ENCODE assay signal across 8 cellular contexts in the genomic region with DNA sequence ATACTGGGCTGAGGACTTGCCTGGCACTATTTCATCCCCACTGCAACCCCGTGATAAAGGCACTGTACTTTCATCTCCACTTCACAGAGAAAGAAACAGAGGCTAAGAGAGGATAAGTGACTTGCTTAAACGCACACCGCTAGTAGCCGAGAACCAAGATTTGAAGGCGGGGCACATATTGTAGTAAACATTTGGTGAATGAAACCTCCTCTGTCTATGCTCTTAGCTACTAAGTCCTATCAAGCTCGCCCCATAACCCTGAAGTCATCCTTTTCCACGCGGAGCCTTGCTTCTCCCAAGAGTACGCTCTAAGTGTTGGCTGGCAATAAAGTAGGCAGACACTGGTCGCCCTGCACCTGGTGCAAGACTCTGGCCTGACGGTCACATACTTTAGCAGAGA. TPM values are rescaled to one million over a fixed set of nuclear protein-coding genes. Genes with fewer than 3 reads are reported as not detected.
DNase-seq lines count a peak whose midpoint lies in the region; ATAC-seq and TF ChIP-seq lines count a peak whose summit lies in the region.

No MANE protein-coding gene starts in this region.

- H3K36me3 ChIP-seq in H7 (replicated peaks; ENCODE audit: control insufficient read depth, insufficient read depth, low read length) (no peaks in the 10 kb centered on the region), WERI-Rb-1 (peaks cover 5% of the 10 kb centered on the region; the same call in 1 of the 2 replicates), heart left ventricle (no peaks in the 10 kb centered on the region), psoas muscle (ENCODE audit: insufficient read depth in 1 of 2, low read depth in 1 of 2) (no peaks in the 10 kb centered on the region)

- H3K4me1 ChIP-seq in heart left ventricle, result peaks cover 0 to 32% (median 15%) of the 10 kb centered on the region in 12 donors
- H3K4me1 ChIP-seq in psoas muscle, result peaks cover 6% of the 10 kb centered on the region

- H3K27ac ChIP-seq in WERI-Rb-1 (no peak overlapping the region), heart left ventricle (peak overlapping the region in 1 of 12 donors; percentile 22), psoas muscle (peak overlapping the region; percentile 71)

- TF ChIP-seq CTCF in WERI-Rb-1 (IDR thresholded peaks at IDR 0.05; ENCODE audit: low read depth, low read length) (no peak), heart left ventricle (IDR thresholded peaks at IDR 0.05) (no peak), psoas muscle (IDR thresholded peaks at IDR 0.05) (no peak)

- 65 to 72% (median 70%) methylated on average over 8 to 11 of the region's 11 CpGs for WGBS in heart left ventricle, 4 donors
- 57 to 75% (median 58%) methylated on average over 11 of the region's 11 CpGs for WGBS in psoas muscle, 3 donors

- TF ChIP-seq POLR2A in heart left ventricle (IDR thresholded peaks at IDR 0.05), result no peak

- H3K9me3 ChIP-seq in WERI-Rb-1 (ENCODE audit: severe bottlenecking) (no peaks in the 10 kb centered on the region), heart left ventricle (no peaks in the 10 kb centered on the region), psoas muscle (no peaks in the 10 kb centered on the region)

- H3K27me3 ChIP-seq in H7 (ENCODE audit: control insufficient read depth, insufficient read depth, low read length) (peaks cover 9% of the 10 kb centered on the region; the same call in 1 of the 2 replicates), WERI-Rb-1 (ENCODE audit: insufficient read depth, low read depth, severe bottlenecking) (no peaks in the 10 kb centered on the region), heart left ventricle (no peaks in the 10 kb centered on the region), psoas muscle (ENCODE audit: insufficient read depth in 3 of 3, low read length in 2 of 3) (no peaks in the 10 kb centered on the region)

- intact Hi-C loops in heart left ventricle (cut with DNase I), result no loop called here
- intact Hi-C loops in psoas muscle (cut with DNase I), result loop anchor here in 1 of 2 donors (5.0 kb wide), 1 partner anchor 142 kb away; no protein-coding TSS in a partner anchor

- no peak for DNase-seq in H7
- no peak for DNase-seq in WERI-Rb-1
- DNase-seq in heart left ventricle, result no peak
- no peak for DNase-seq in psoas muscle
- DNase-seq in AG20443 (ENCODE audit: low spot score), result no peak
- no peak for DNase-seq in stimulated activated CD4-positive, alpha-beta T cell treated with anti-CD3 and anti-CD28 coated beads, Interleukin-2, amount 100 ng/mL, for 48 hours
- no peak for DNase-seq in DMS79 treated with DMSO at 0.1 percent for 48 hours (lab: John Stamatoyannopoulos, UW)
- DNase-seq in KG1 (lab: John Stamatoyannopoulos, UW), result no peak

- H3K4me3 ChIP-seq in H7 (ENCODE audit: insufficient read depth, low read depth, low read length) (peak overlapping the region; percentile 64), WERI-Rb-1 (ENCODE audit: low read depth, low read length) (peak overlapping the region; percentile 91), heart left ventricle (peak overlapping the region in 10 of 12 donors; percentile 73 to 97 (median 94)), psoas muscle (peak overlapping the region; percentile 96)

- ATAC-seq in heart left ventricle (no peak), psoas muscle (peak in 1 of 4 donors; percentile 45)

RNA-seq across cellular contexts. Expression of a gene that starts 1.1 kb away (rescaled TPM):
- 21.7 and 22.8 TPM in 2 replicates for total RNA-seq in H7 (2014; rRNA removed; shearing (Covaris generic))
- total RNA-seq in heart left ventricle, result 10 to 100 TPM; 13.8 to 36.0 (median 18.5) TPM
- polyA plus RNA-seq in heart left ventricle, result 10 to 100 TPM in 1 of 2 donors, 1 to 10 TPM in 1; 9.1 to 22.4 TPM
- total RNA-seq in psoas muscle, result 10 to 100 TPM; 13.2 to 25.5 (median 19.8) TPM
- 10 to 100 TPM; 14.3 to 40.3 (median 22.4) TPM for polyA plus RNA-seq in psoas muscle
